ENCODE assay signal across 1 cellular context in genomic region chr1:61481313-61481712, GRCh38.
TF ChIP-seq lines count a peak whose summit lies in the region.

No MANE protein-coding gene starts in this region.

TF ChIP-seq in HCT116, 20 proteins besides CTCF, POLR2A, EP300 and RAD21 (continued from another document):
- TF ChIP-seq REST (IDR thresholded peaks at IDR 0.05; ENCODE audit: low read depth) (no peak), ATF3 (IDR thresholded peaks at IDR 0.05) (no peak), MAX (IDR thresholded peaks at IDR 0.05) (no peak), EGR1 (IDR thresholded peaks at IDR 0.05; ENCODE audit: low read depth) (no peak), JUND (IDR thresholded peaks at IDR 0.05) (no peak), POLR2AphosphoS5 (IDR thresholded peaks at IDR 0.05; ENCODE audit: low read depth, low read length) (no peak), CEBPB (IDR thresholded peaks at IDR 0.05; ENCODE audit: low read depth) (no peak), ZNF274 (IDR thresholded peaks at IDR 0.05; ENCODE audit: low read depth, low read length) (no peak), FOSL1 (IDR thresholded peaks at IDR 0.05; ENCODE audit: low read depth) (no peak)
TF ChIP-seq in HCT116: peak in this region for 0.
